8 cellular contexts compared by ENCODE assay signal in the genomic region with DNA sequence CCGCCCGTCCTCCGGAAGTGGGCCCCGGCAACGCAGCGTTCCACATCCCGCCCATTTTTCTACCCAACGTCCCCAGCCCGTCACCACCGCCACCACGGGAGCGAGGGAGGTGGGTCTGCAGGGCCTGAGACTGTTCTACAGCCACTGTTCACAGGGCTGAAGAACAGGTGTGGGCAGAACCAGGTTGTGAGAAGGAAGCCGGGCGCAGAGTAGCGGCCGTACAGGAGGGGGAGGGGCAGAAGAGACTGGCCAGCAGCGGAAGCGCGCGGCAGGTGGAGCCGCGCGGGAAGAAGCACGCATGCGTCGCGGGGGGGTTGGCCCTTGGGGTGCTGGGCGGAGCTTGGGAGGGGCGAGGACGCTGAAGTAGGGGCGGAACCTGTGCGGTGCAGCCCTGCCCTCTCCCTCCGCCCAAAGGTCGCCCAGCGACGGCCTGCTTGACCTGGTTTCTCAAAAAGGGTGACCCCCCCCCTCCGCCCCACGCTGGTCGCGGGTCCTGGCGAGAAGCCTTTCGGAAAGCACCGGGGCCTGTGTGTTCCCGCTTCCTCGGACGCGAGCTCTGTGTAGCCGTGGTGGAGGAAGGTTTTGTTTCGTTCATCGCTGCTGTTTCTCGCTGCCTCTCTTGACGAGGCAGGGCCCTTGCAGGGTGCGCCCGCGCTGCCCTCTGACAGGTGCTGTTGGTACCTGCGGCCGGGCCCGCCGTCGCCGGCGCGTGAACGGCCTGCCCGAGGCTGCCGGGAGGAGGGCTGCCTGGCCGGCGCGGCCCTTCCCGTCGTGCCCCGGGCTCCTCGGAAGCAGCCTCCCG. TPM values are rescaled to one million over a fixed set of nuclear protein-coding genes. Genes with fewer than 3 reads are reported as not detected.
DNase-seq lines count a peak whose midpoint lies in the region; TF ChIP-seq lines count a peak whose summit lies in the region.

No MANE protein-coding gene starts in this region.

- H4K8ac ChIP-seq in mesendoderm (ENCODE audit: low read depth, low read length) = peak overlapping the region; percentile 41

- H3K4me3 ChIP-seq in effector memory CD4-positive, alpha-beta T cell (ENCODE audit: insufficient read depth, low read depth, low read length, poor library complexity, severe bottlenecking) = peak overlapping the region; percentile 69
- H3K4me3 ChIP-seq in mesendoderm (ENCODE audit: low read length) = peak overlapping the region; percentile 72

- H3K23ac ChIP-seq in mesendoderm (ENCODE audit: low read length) = peak overlapping the region; percentile 17

- WGBS in mesendoderm (ENCODE audit: extremely low coverage, insufficient coverage, low lambda C conversion rate) = no CpG with 5 or more reads among the region's 74 CpGs

- no peaks in the 10 kb centered on the region for H3K9me3 ChIP-seq in effector memory CD4-positive, alpha-beta T cell (ENCODE audit: control insufficient read depth, low read length)

- no peak overlapping the region for H4K5ac ChIP-seq in mesendoderm (ENCODE audit: low read length)

- DNase-seq in COLO829 (ENCODE audit: low spot score) (peak; percentile 79), GM20000 (ENCODE audit: low spot score) (peak; percentile 97), HS-27A (ENCODE audit: low read depth) (peak; percentile 71), NK-92 (lab: John Stamatoyannopoulos, UW; ENCODE audit: unreplicated experiment) (peak; percentile 55), mesendoderm (peak; percentile 97)
- peak; percentile 90 to 94 (median 91) for DNase-seq in activated CD8-positive, alpha-beta memory T cell treated with anti-CD3 and anti-CD28 coated beads for 48 hours (ENCODE audit: low read depth in 2 of 3, low spot score in 2 of 3)
- peak; percentile 90 to 94 (median 93) for DNase-seq in effector memory CD4-positive, alpha-beta T cell
- peak; percentile 94 for DNase-seq in stimulated activated CD8-positive, alpha-beta memory T cell treated with anti-CD3 and anti-CD28 coated beads, Interleukin-12 subunit alpha, Interleukin-12 subunit beta, amount 100 ng/mL, for 4 hours (ENCODE audit: low read depth)

- H3K18ac ChIP-seq in mesendoderm (ENCODE audit: low read length) = peak overlapping the region; percentile 91

- peaks cover 20% of the 10 kb centered on the region for H3K79me1 ChIP-seq in mesendoderm (ENCODE audit: low read length)

- H3K27ac ChIP-seq in effector memory CD4-positive, alpha-beta T cell (ENCODE audit: insufficient read depth, low read length, poor library complexity, severe bottlenecking) = peak overlapping the region; percentile 95
- peak overlapping the region; percentile 89 for H3K27ac ChIP-seq in mesendoderm (ENCODE audit: low read depth, low read length)

- H2BK5ac ChIP-seq in mesendoderm (ENCODE audit: low read length) = peak overlapping the region; percentile 83

- H3K56ac ChIP-seq in mesendoderm (ENCODE audit: low read length) = peak overlapping the region; percentile 94

- H2AK5ac ChIP-seq in mesendoderm (ENCODE audit: low read length) = no peak overlapping the region

- no peak overlapping the region for H2BK120ac ChIP-seq in mesendoderm (ENCODE audit: low read depth, low read length)

- H3K9ac ChIP-seq in mesendoderm (ENCODE audit: low read length) = peak overlapping the region; percentile 88

- H3K4ac ChIP-seq in mesendoderm (ENCODE audit: low read depth, low read length) = peak overlapping the region; percentile 27

- peaks cover 11% of the 10 kb centered on the region for H3K79me2 ChIP-seq in mesendoderm (ENCODE audit: control insufficient read depth, insufficient read depth, low read length)

- H3K4me2 ChIP-seq in mesendoderm (ENCODE audit: low read length) = peak overlapping the region; percentile 96

- H3K4me1 ChIP-seq in effector memory CD4-positive, alpha-beta T cell (ENCODE audit: control insufficient read depth, insufficient read depth, low read length, poor library complexity, severe bottlenecking) = peaks cover 51% of the 10 kb centered on the region
- H3K4me1 ChIP-seq in mesendoderm (ENCODE audit: control insufficient read depth, low read depth, low read length) = peaks cover 6% of the 10 kb centered on the region

- no peak for TF ChIP-seq CTCF in GM20000 (IDR thresholded peaks at IDR 0.05; ENCODE audit: extremely low read depth, missing control alignments)

- no peak overlapping the region for H2BK15ac ChIP-seq in mesendoderm (replicated peaks; ENCODE audit: low read depth)

- H3K36me3 ChIP-seq in effector memory CD4-positive, alpha-beta T cell (ENCODE audit: control insufficient read depth, insufficient read depth, low read length) = no peaks in the 10 kb centered on the region
- H3K36me3 ChIP-seq in mesendoderm (ENCODE audit: control insufficient read depth, insufficient read depth, low read length) = no peaks in the 10 kb centered on the region

- no peaks in the 10 kb centered on the region for H3K27me3 ChIP-seq in effector memory CD4-positive, alpha-beta T cell (replicated peaks; ENCODE audit: control insufficient read depth, insufficient read depth, low read length, poor library complexity, severe bottlenecking)
- H3K27me3 ChIP-seq in mesendoderm (ENCODE audit: insufficient read depth, low read length, poor library complexity) = no peaks in the 10 kb centered on the region

RNA-seq across cellular contexts. Expression of gene MGAT1, which starts 7.8 kb away (rescaled TPM):
- 40.4 TPM for polyA plus RNA-seq in mesendoderm (2013, experiment 1 of 2)
- 40.6 TPM for polyA plus RNA-seq in mesendoderm (2013, experiment 2 of 2)

RNA-seq across cellular contexts. Expression of gene ZFP62, which starts 50.7 kb away (rescaled TPM):
- 18.0 TPM for polyA plus RNA-seq in mesendoderm (2013, experiment 1 of 2)
- polyA plus RNA-seq in mesendoderm (2013, experiment 2 of 2) = 18.4 TPM

Comparison
In these comparisons a context has a peak if more than half of its experiments do, and no peak if none do; other contexts are left out.
1. Peak in every context shown above with its lines: DNase-seq, H3K4me3 ChIP-seq and H3K27ac ChIP-seq.